ENCODE assay signal across 16 cellular contexts in the genomic region with DNA sequence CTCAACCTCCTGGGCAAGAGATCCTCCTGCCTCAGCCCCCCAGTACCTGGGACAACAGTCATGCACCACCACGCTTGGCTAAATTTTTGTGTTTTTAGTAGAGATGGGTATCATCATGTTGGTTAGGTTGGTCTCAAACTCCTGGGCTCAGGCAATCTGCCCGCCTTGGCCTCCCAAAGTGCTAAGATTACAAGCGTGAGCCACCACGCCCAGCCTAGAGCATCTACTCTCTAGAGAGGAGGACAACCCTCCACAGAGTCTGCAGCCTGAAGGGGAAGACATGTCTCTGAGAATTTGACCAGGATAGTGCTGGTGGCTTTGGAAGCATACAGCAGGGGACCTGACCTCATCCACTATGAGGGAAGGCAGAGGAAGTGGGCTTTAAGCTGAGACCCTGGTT.
"Had no signal": no experiment of that assay in that cellular context is flagged by ENCODE, and none has a peak within 500 bp of the region (broad histone marks: within the 10 kb centered on the region; RNA-seq: fewer than 3 reads in every experiment).

No MANE protein-coding gene starts in this region.

- ATAC-seq: left colon, left ventricle myocardium superior, upper lobe of right lung had no signal

- H3K9me3 ChIP-seq: neutrophil, right atrium auricular region, sigmoid colon, tibial artery, upper lobe of right lung, vagina had no signal

- DNase-seq: dermis blood vessel endothelial cell; foreskin melanocyte; left colon; left ventricle myocardium superior; mesenchymal stem cell; naive B cell; posterior cingulate gyrus; sigmoid colon; stimulated activated CD4-positive, alpha-beta T cell treated with anti-CD3 and anti-CD28 coated beads, Interleukin-2, amount 100 ng/mL, for 24 hours; stimulated activated CD4-positive, alpha-beta T cell treated with anti-CD3 and anti-CD28 coated beads, Interleukin-4, amount 100 ng/mL, for 4 hours; stimulated activated naive CD4-positive, alpha-beta T cell treated with Interleukin-2 at 50 U/mL for 16 hours; upper lobe of right lung had no signal

- H3K9me3 Mint-ChIP-seq: naive B cell had no signal

- H3K36me3 Mint-ChIP-seq: naive B cell had no signal

- H3K27me3 Mint-ChIP-seq: naive B cell had no signal
